ENCODE assay signal across 15 cellular contexts in genomic region chr1:207901041-207901653, GRCh38. TPM values are rescaled to one million over a fixed set of nuclear protein-coding genes. Genes with fewer than 3 reads are reported as not detected.
DNase-seq lines count a peak whose midpoint lies in the region; ATAC-seq and TF ChIP-seq lines count a peak whose summit lies in the region.
"Had no signal": no experiment of that assay in that cellular context is flagged by ENCODE, and none has a peak within 500 bp of the region (broad histone marks: within the 10 kb centered on the region; RNA-seq: fewer than 3 reads in every experiment).

No MANE protein-coding gene starts in this region.

- H4K20me1 ChIP-seq in DND-41 (ENCODE audit: insufficient read depth, low read length) = no peaks in the 10 kb centered on the region

- H3K4me1 ChIP-seq in DND-41 (ENCODE audit: insufficient read depth, low read length) (no peaks in the 10 kb centered on the region), psoas muscle (peaks cover 3% of the 10 kb centered on the region)
- H3K4me1 ChIP-seq: Caco-2 had no signal

- intact Hi-C loops in psoas muscle (cut with DNase I) = no loop called here

- H3K4me3 ChIP-seq in DND-41 (ENCODE audit: low read depth in 1 of 2, low read length in 2 of 2) = no peak overlapping the region
- H3K4me3 ChIP-seq in psoas muscle = no peak overlapping the region

- H3K36me3 ChIP-seq in DND-41 (ENCODE audit: insufficient read depth, low read length) = no peaks in the 10 kb centered on the region
- peaks cover 0 to 6% of the 10 kb centered on the region in 2 donors for H3K36me3 ChIP-seq in psoas muscle (ENCODE audit: insufficient read depth in 1 of 2, low read depth in 1 of 2)

- POLR2A ChIA-PET in activated naive CD8-positive, alpha-beta T cell treated with anti-CD3 and anti-CD28 coated beads, Interleukin-2, amount 10 ng/mL, durations not matched to agents 7 days and 5 days (lab: Charles Lee) = interaction anchor here (0.7 kb wide), 1 partner anchor 107 kb away, joined by 3 read pairs; no protein-coding TSS in a partner anchor

- H3K27ac ChIP-seq in DND-41 (ENCODE audit: low read length) (no peak overlapping the region), psoas muscle (peak overlapping the region; percentile 3)

- no peaks in the 10 kb centered on the region for H3K27me3 Mint-ChIP-seq in activated naive CD8-positive, alpha-beta T cell treated with anti-CD3 and anti-CD28 coated beads, Interleukin-2, amount 10 ng/mL, durations not matched to agents 7 days and 5 days
- H3K27me3 Mint-ChIP-seq in activated naive CD8-positive, alpha-beta T cell treated with anti-CD3 and anti-CD28 coated beads for 36 hours = no peaks in the 10 kb centered on the region
- peaks cover 2% of the 10 kb centered on the region for H3K27me3 Mint-ChIP-seq in T-helper 17 cell
- H3K27me3 Mint-ChIP-seq: CD8-positive, alpha-beta memory T cell had no signal

- TF ChIP-seq CTCF in DND-41 (IDR thresholded peaks at IDR 0.05; ENCODE audit: borderline replicate concordance, extremely low read depth, low read length, poor library complexity, severe bottlenecking) (no peak), psoas muscle (IDR thresholded peaks at IDR 0.05) (no peak)

- H3K4me1 Mint-ChIP-seq in activated naive CD8-positive, alpha-beta T cell treated with anti-CD3 and anti-CD28 coated beads, Interleukin-2, amount 10 ng/mL, durations not matched to agents 7 days and 5 days = peaks cover 36% of the 10 kb centered on the region
- peaks cover 19% of the 10 kb centered on the region for H3K4me1 Mint-ChIP-seq in activated naive CD8-positive, alpha-beta T cell treated with anti-CD3 and anti-CD28 coated beads for 36 hours
- H3K4me1 Mint-ChIP-seq in T-helper 17 cell = peaks cover 3% of the 10 kb centered on the region
- H3K4me1 Mint-ChIP-seq: CD8-positive, alpha-beta memory T cell had no signal

- H3K27me3 ChIP-seq in DND-41 (ENCODE audit: insufficient read depth, low read length, poor library complexity) (no peaks in the 10 kb centered on the region), psoas muscle (ENCODE audit: insufficient read depth in 3 of 3, low read length in 2 of 3) (no peaks in the 10 kb centered on the region)

- no peaks in the 10 kb centered on the region for H3K9me3 ChIP-seq in DND-41 (ENCODE audit: insufficient read depth, low read length, severe bottlenecking)
- H3K9me3 ChIP-seq in T-helper 17 cell (ENCODE audit: control insufficient read depth, low read length, poor library complexity, severe bottlenecking) = no peaks in the 10 kb centered on the region
- H3K9me3 ChIP-seq in psoas muscle = no peaks in the 10 kb centered on the region
- H3K9me3 ChIP-seq: Caco-2 had no signal

- H3K4me3 Mint-ChIP-seq in activated naive CD8-positive, alpha-beta T cell treated with anti-CD3 and anti-CD28 coated beads, Interleukin-2, amount 10 ng/mL, durations not matched to agents 7 days and 5 days = peak overlapping the region; percentile 35
- no peak overlapping the region for H3K4me3 Mint-ChIP-seq in activated naive CD8-positive, alpha-beta T cell treated with anti-CD3 and anti-CD28 coated beads for 36 hours
- H3K4me3 Mint-ChIP-seq in T-helper 17 cell = no peak overlapping the region
- H3K4me3 Mint-ChIP-seq: CD14-positive monocyte; CD8-positive, alpha-beta memory T cell; HFFc6 had no signal

- H3K36me3 Mint-ChIP-seq in activated naive CD8-positive, alpha-beta T cell treated with anti-CD3 and anti-CD28 coated beads, Interleukin-2, amount 10 ng/mL, durations not matched to agents 7 days and 5 days = no peaks in the 10 kb centered on the region
- no peaks in the 10 kb centered on the region for H3K36me3 Mint-ChIP-seq in activated naive CD8-positive, alpha-beta T cell treated with anti-CD3 and anti-CD28 coated beads for 36 hours
- H3K36me3 Mint-ChIP-seq in T-helper 17 cell (ENCODE audit: low read depth) = no peaks in the 10 kb centered on the region
- H3K36me3 Mint-ChIP-seq: CD14-positive monocyte; CD8-positive, alpha-beta memory T cell had no signal

- H3K79me2 ChIP-seq in DND-41 (ENCODE audit: insufficient read depth, low read length) = no peaks in the 10 kb centered on the region

- no peak for DNase-seq in activated naive CD8-positive, alpha-beta T cell treated with anti-CD3 and anti-CD28 coated beads, Interleukin-2, amount 10 ng/mL, durations not matched to agents 7 days and 5 days
- no peak for DNase-seq in activated naive CD8-positive, alpha-beta T cell treated with anti-CD3 and anti-CD28 coated beads for 36 hours
- DNase-seq in DND-41 = no peak
- no peak for DNase-seq in T-helper 17 cell
- no peak for DNase-seq in psoas muscle
- DNase-seq in AG08395 (ENCODE audit: low spot score) = no peak
- DNase-seq in AML-193 (lab: John Stamatoyannopoulos, UW) = no peak
- DNase-seq: Caco-2; CD8-positive, alpha-beta memory T cell; GF-D8; HCEC 1CT; HFFc6 had no signal

- WGBS in psoas muscle, 3 donors = 83 to 92% (median 86%) methylated on average over 2 of the region's 2 CpGs

- H3K27ac Mint-ChIP-seq in activated naive CD8-positive, alpha-beta T cell treated with anti-CD3 and anti-CD28 coated beads, Interleukin-2, amount 10 ng/mL, durations not matched to agents 7 days and 5 days = peak overlapping the region; percentile 61
- no peak overlapping the region for H3K27ac Mint-ChIP-seq in activated naive CD8-positive, alpha-beta T cell treated with anti-CD3 and anti-CD28 coated beads for 36 hours
- H3K27ac Mint-ChIP-seq in T-helper 17 cell = peak overlapping the region; percentile 8
- H3K27ac Mint-ChIP-seq: CD14-positive monocyte, HFFc6 had no signal

- no peak overlapping the region for H2AFZ ChIP-seq in DND-41 (ENCODE audit: low read depth, low read length)

- no peak overlapping the region for H3K4me2 ChIP-seq in DND-41 (ENCODE audit: insufficient read depth, low read length)

- ATAC-seq in activated naive CD8-positive, alpha-beta T cell treated with anti-CD3 and anti-CD28 coated beads, Interleukin-2, amount 10 ng/mL, durations not matched to agents 7 days and 5 days (ENCODE audit: low read depth) = peak; percentile 67
- ATAC-seq in DND-41 (ENCODE audit: insufficient read depth, low read depth) = peak; percentile 35; the same call in 1 of the 3 replicates
- ATAC-seq in T-helper 17 cell = no peak
- ATAC-seq in psoas muscle = no peak
- no peak for ATAC-seq in GM18511 (IDR thresholded peaks at IDR 0.05; ENCODE audit: unreplicated experiment)
- ATAC-seq: HepG2 had no signal

- H3K9me3 Mint-ChIP-seq in activated naive CD8-positive, alpha-beta T cell treated with anti-CD3 and anti-CD28 coated beads, Interleukin-2, amount 10 ng/mL, durations not matched to agents 7 days and 5 days = no peaks in the 10 kb centered on the region
- H3K9me3 Mint-ChIP-seq in activated naive CD8-positive, alpha-beta T cell treated with anti-CD3 and anti-CD28 coated beads for 36 hours = no peaks in the 10 kb centered on the region
- H3K9me3 Mint-ChIP-seq: CD14-positive monocyte; CD8-positive, alpha-beta memory T cell; HFFc6 had no signal

- H3K9ac ChIP-seq in DND-41 (ENCODE audit: low read depth, low read length) = no peak overlapping the region

RNA-seq across cellular contexts. Expression of gene CD34, which starts 9.8 kb away (rescaled TPM):
- total RNA-seq in activated naive CD8-positive, alpha-beta T cell treated with anti-CD3 and anti-CD28 coated beads, Interleukin-2, amount 10 ng/mL, durations not matched to agents 7 days and 5 days = not detected
- under 1 TPM in 1 of 2 experiments, not detected in 1; 0.02 TPM for total RNA-seq in activated naive CD8-positive, alpha-beta T cell treated with anti-CD3 and anti-CD28 coated beads for 36 hours
- total RNA-seq in T-helper 17 cell (under 1 TPM in 1 of 2 donors, not detected in 1; 0.20 TPM), psoas muscle (10 to 100 TPM; 15.7 to 61.1 (median 20.9) TPM)
- polyA plus RNA-seq in psoas muscle = 10 to 100 TPM; 14.4 to 25.0 (median 21.1) TPM
- total RNA-seq: Caco-2; CD8-positive, alpha-beta memory T cell; HepG2 had no signal
- polyA plus RNA-seq: CD14-positive monocyte; CD8-positive, alpha-beta memory T cell; HepG2 had no signal

Comparison
In these comparisons a context has a peak if more than half of its experiments do, and no peak if none do; other contexts are left out.
1. ATAC-seq: peak in activated naive CD8-positive, alpha-beta T cell treated with anti-CD3 and anti-CD28 coated beads, Interleukin-2, amount 10 ng/mL, durations not matched to agents 7 days and 5 days (single experiment) and DND-41 (single experiment); none in T-helper 17 cell (single experiment), psoas muscle (0 of 4) and GM18511 (single experiment).
2. RNA of gene CD34, which starts 9.8 kb away (total RNA-seq): 15.7 to 61.1 TPM in psoas muscle; 0.20 TPM in T-helper 17 cell, 0.02 TPM in activated naive CD8-positive, alpha-beta T cell treated with anti-CD3 and anti-CD28 coated beads for 36 hours and not detected in activated naive CD8-positive, alpha-beta T cell treated with anti-CD3 and anti-CD28 coated beads, Interleukin-2, amount 10 ng/mL, durations not matched to agents 7 days and 5 days; every median in the first group is over 10 times any median in the second.